Comparison of ENCODE assay signal across 8 cellular contexts in genomic region chr9:108813951-108814601, GRCh38. TPM values are rescaled to one million over a fixed set of nuclear protein-coding genes. Genes with fewer than 3 reads are reported as not detected.
DNase-seq lines count a peak whose midpoint lies in the region; ATAC-seq, FAIRE-seq and TF ChIP-seq lines count a peak whose summit lies in the region.

No MANE protein-coding gene starts in this region.

- in situ Hi-C loops in K562 (cut with MboI): no loop called here

- DNase-seq in DND-41 (no peak), NCI-H1092 treated with DMSO at 0.1 percent for 48 hours (lab: John Stamatoyannopoulos, UW) (peak; percentile 22), K562 (ENCODE audit: extremely low read depth in 1 of 4, low spot score in 3 of 4) (no peak), ovary (no peak), hepatic stellate cell (ENCODE audit: low spot score) (no peak)

- TF ChIP-seq CTCF in DND-41 (IDR thresholded peaks at IDR 0.05; ENCODE audit: borderline replicate concordance, extremely low read depth, low read length, poor library complexity, severe bottlenecking): peak; percentile 21
- TF ChIP-seq CTCF in K562 (IDR thresholded peaks at IDR 0.05 in 2 of 3, conservative IDR thresholded peaks at IDR 0.05 in 1 of 3; ENCODE audit: insufficient read depth in 2 of 3, low read depth in 1 of 3, low read length in 3 of 3): peak in 1 of 3 experiments; percentile 11; a peak in 1 of 6 replicates
- TF ChIP-seq CTCF in liver (IDR thresholded peaks at IDR 0.05; ENCODE audit: low read depth, low read length, missing input control): no peak
- no peak for TF ChIP-seq CTCF in ovary (IDR thresholded peaks at IDR 0.05)

- no peak for FAIRE-seq in K562 (lab: Jason Lieb, UNC)

- CTCF ChIA-PET in K562 (lab: Yijun Ruan, JAX; ENCODE audit: low intra/inter-chr PET ratio): no interaction called here

- H3K36me3 ChIP-seq in DND-41 (ENCODE audit: insufficient read depth, low read length) (no peaks in the 10 kb centered on the region), K562 (ENCODE audit: control insufficient read depth, insufficient read depth, low read length) (no peaks in the 10 kb centered on the region), liver (ENCODE audit: control insufficient read depth in 4 of 4, insufficient read depth in 3 of 4, low read depth in 1 of 4, low read length in 3 of 4) (no peaks in the 10 kb centered on the region), ovary (no peaks in the 10 kb centered on the region)

- ATAC-seq in DND-41 (ENCODE audit: insufficient read depth, low read depth) (no peak), K562 (no peak), HG02852 (IDR thresholded peaks at IDR 0.05; ENCODE audit: unreplicated experiment) (no peak), HG02870 (IDR thresholded peaks at IDR 0.05; ENCODE audit: unreplicated experiment) (no peak)

- H3K4me2 ChIP-seq in DND-41 (ENCODE audit: insufficient read depth, low read length) (no peak overlapping the region), K562 (ENCODE audit: insufficient read depth, low read length) (no peak overlapping the region)

- TF ChIP-seq POLR2A in K562 (conservative IDR thresholded peaks at IDR 0.05) (no peak), ovary (IDR thresholded peaks at IDR 0.05) (no peak)

- H4K20me1 ChIP-seq in DND-41 (ENCODE audit: insufficient read depth, low read length): no peaks in the 10 kb centered on the region
- no peaks in the 10 kb centered on the region for H4K20me1 ChIP-seq in K562 (replicated peaks; ENCODE audit: control insufficient read depth, insufficient read depth, low read length)

- no peaks in the 10 kb centered on the region for H3K79me2 ChIP-seq in DND-41 (ENCODE audit: insufficient read depth, low read length)
- no peaks in the 10 kb centered on the region for H3K79me2 ChIP-seq in K562 (ENCODE audit: control insufficient read depth, insufficient read depth, low read length)

- no peak overlapping the region for H3K9ac ChIP-seq in DND-41 (ENCODE audit: low read depth, low read length)
- no peak overlapping the region for H3K9ac ChIP-seq in K562 (ENCODE audit: insufficient read depth in 1 of 2, low read depth in 2 of 2, low read length in 2 of 2)
- no peak overlapping the region for H3K9ac ChIP-seq in liver (ENCODE audit: low read depth in 1 of 2, low read length in 2 of 2)

- BruUV-seq in K562 (replicated peaks; lab: Mats Ljungman, UMichigan): no TSS peak

- H3K27ac ChIP-seq in DND-41 (ENCODE audit: low read length): no peak overlapping the region
- no peak overlapping the region for H3K27ac ChIP-seq in K562 (ENCODE audit: extremely low read depth, low read depth, low read length)
- no peak overlapping the region for H3K27ac ChIP-seq in liver (ENCODE audit: low read depth in 1 of 2, low read length in 2 of 2)
- no peak overlapping the region for H3K27ac ChIP-seq in ovary

- H3K4me3 ChIP-seq in DND-41 (ENCODE audit: low read depth in 1 of 2, low read length in 2 of 2) (no peak overlapping the region), K562 (no peak overlapping the region), liver (ENCODE audit: low read depth in 1 of 3, low read length in 3 of 3) (no peak overlapping the region), ovary (no peak overlapping the region)

- H3K9me3 ChIP-seq in DND-41 (ENCODE audit: insufficient read depth, low read length, severe bottlenecking): no peaks in the 10 kb centered on the region
- H3K9me3 ChIP-seq in K562 (replicated peaks; ENCODE audit: control insufficient read depth, insufficient read depth, low read depth, low read length): no peaks in the 10 kb centered on the region
- no peaks in the 10 kb centered on the region for H3K9me3 ChIP-seq in liver (ENCODE audit: control insufficient read depth in 4 of 4, low read length in 3 of 4)
- no peaks in the 10 kb centered on the region for H3K9me3 ChIP-seq in ovary

- POLR2A ChIA-PET in K562 (lab: Yijun Ruan, JAX): no interaction called here

- H3K4me1 ChIP-seq in DND-41 (ENCODE audit: insufficient read depth, low read length) (no peaks in the 10 kb centered on the region), K562 (replicated peaks in 1 of 2; ENCODE audit: control insufficient read depth in 2 of 2, insufficient read depth in 2 of 2, low read length in 2 of 2) (no peaks in the 10 kb centered on the region; a peak in 1 of 5 replicates), liver (ENCODE audit: control insufficient read depth in 4 of 4, insufficient read depth in 4 of 4, low read length in 3 of 4) (no peaks in the 10 kb centered on the region), ovary (ENCODE audit: insufficient read depth) (no peaks in the 10 kb centered on the region)

- 0% methylated on average over 2 of the region's 2 CpGs for WGBS in K562 (ENCODE audit: insufficient coverage, low coverage, missing lambda C conversion rate)
- WGBS in liver: 84% methylated on average over 2 of the region's 2 CpGs
- WGBS in ovary, 3 donors: 79 to 95% (median 93%) methylated on average over 2 of the region's 2 CpGs

- TF ChIP-seq EP300 in K562 (IDR thresholded peaks at IDR 0.05; ENCODE audit: low read length) (no peak), ovary (IDR thresholded peaks at IDR 0.05) (no peak)

- intact Hi-C loops in K562 (cut with micrococcal nuclease) (no loop called here), ovary (cut with DNase I) (no loop called here)

- TF ChIP-seq RAD21 in K562 (CRISPR knock-in tag; conservative IDR thresholded peaks at IDR 0.05 in 1 of 2, IDR thresholded peaks at IDR 0.05 in 1 of 2) (0 out of 4 replicates have a peak, but pooled peaks have one; percentile 13 to 16), liver (IDR thresholded peaks at IDR 0.05) (peak; percentile 14 to 21)

- H2AFZ ChIP-seq in DND-41 (ENCODE audit: low read depth, low read length) (no peak overlapping the region), K562 (ENCODE audit: low read depth, low read length) (no peak overlapping the region)

- H3K27me3 ChIP-seq in DND-41 (ENCODE audit: insufficient read depth, low read length, poor library complexity) (no peaks in the 10 kb centered on the region), K562 (ENCODE audit: control insufficient read depth in 2 of 2, insufficient read depth in 2 of 2, low read length in 2 of 2) (peaks cover 10 to 18% of the 10 kb centered on the region in 2 experiments; a peak in 4 of 5 replicates), liver (ENCODE audit: control insufficient read depth in 4 of 4, insufficient read depth in 4 of 4, low read length in 3 of 4) (no peaks in the 10 kb centered on the region), ovary (no peaks in the 10 kb centered on the region)

- H3K9me1 ChIP-seq in K562 (ENCODE audit: control insufficient read depth, insufficient read depth, low read length): no peaks in the 10 kb centered on the region

TF ChIP-seq in K562, 482 proteins besides CTCF, POLR2A, EP300 and RAD21 (continues in another document):
- TF ChIP-seq MYNN (IDR thresholded peaks at IDR 0.05): no peak
- no peak for TF ChIP-seq MYNN (CRISPR knock-in tag; IDR thresholded peaks at IDR 0.05)
- TF ChIP-seq ZNF561 (CRISPR knock-in tag; conservative IDR thresholded peaks at IDR 0.05): no peak

TF ChIP-seq in liver, 16 proteins besides CTCF, POLR2A, EP300 and RAD21 (continues in another document):
- TF ChIP-seq FOXA1 (IDR thresholded peaks at IDR 0.05) (no peak), GABPA (IDR thresholded peaks at IDR 0.05 in 1 of 2, conservative IDR thresholded peaks at IDR 0.05 in 1 of 2) (no peak), RXRA (IDR thresholded peaks at IDR 0.05) (no peak)

RNA-seq across cellular contexts. Expression of gene ACTL7B, which starts 41.7 kb away (rescaled TPM):
- total RNA-seq in K562 (2011; cell fraction: chromatin; rRNA removed; ENCODE audit: low replicate concordance): not detected in 2 replicates
- 0.13 TPM in 1 of 2 replicates, not detected in the other for total RNA-seq in K562 (2011; cell fraction: nucleolus; rRNA removed)
- total RNA-seq in K562 (2011; cell fraction: nucleoplasm; rRNA removed): 0.31 TPM in 1 of 2 replicates, not detected in the other
- total RNA-seq in K562 (2014; rRNA removed) (not detected in 2 replicates), K562 (2014; rRNA removed; fragmentation: Illumina TruSeq; extraction: Trizol) (not detected in 2 replicates), K562 (2015; rRNA removed; fragmentation: Illumina TruSeq; extraction: Trizol) (not detected in 2 replicates), K562 (2021) (not detected in 2 replicates), liver (under 1 TPM in 1 of 2 donors, not detected in 1; 0.09 TPM), ovary (under 1 TPM in 1 of 7 donors, not detected in 6; 0.15 TPM)
- polyA plus RNA-seq in K562 (2011; rRNA removed) (not detected in 2 replicates), K562 (2014; fragmentation: Illumina TruSeq; extraction: Trizol) (not detected in 2 replicates), K562 (2014; fragmentation: Nextera tagmentation; extraction: Ambion mirVana) (not detected), K562 (2014; rRNA removed) (0.04 TPM in 1 of 2 replicates, not detected in the other), liver (not detected), ovary (under 1 TPM; 0.10 to 0.17 TPM)
- not detected in 2 replicates for polyA plus RNA-seq in K562 (2011; cell fraction: cytosol; rRNA removed)
- polyA plus RNA-seq in K562 (2011; cell fraction: nucleus; rRNA removed): 0.04 TPM in 2 replicates
- not detected in 2 replicates for polyA plus RNA-seq in K562 (2012)
- not detected in 2 replicates for polyA minus RNA-seq in K562 (2011; rRNA and poly(A)+ RNA removed)
- polyA minus RNA-seq in K562 (2011; cell fraction: cytosol; rRNA and poly(A)+ RNA removed): not detected in 2 replicates
- polyA minus RNA-seq in K562 (2011; cell fraction: nucleus; rRNA and poly(A)+ RNA removed): not detected in 2 replicates

RNA-seq across cellular contexts. Expression of gene ACTL7A, which starts 48.0 kb away (rescaled TPM):
- total RNA-seq in K562 (2011; cell fraction: chromatin; rRNA removed; ENCODE audit: low replicate concordance): not detected in 2 replicates
- not detected in 2 replicates for total RNA-seq in K562 (2011; cell fraction: nucleolus; rRNA removed)
- total RNA-seq in K562 (2011; cell fraction: nucleoplasm; rRNA removed): not detected in 2 replicates
- total RNA-seq in K562 (2014; rRNA removed) (not detected in 2 replicates), K562 (2014; rRNA removed; fragmentation: Illumina TruSeq; extraction: Trizol) (not detected in 2 replicates), K562 (2015; rRNA removed; fragmentation: Illumina TruSeq; extraction: Trizol) (not detected in 2 replicates), K562 (2021) (not detected in 2 replicates), liver (not detected), ovary (not detected)
- polyA plus RNA-seq in K562 (2011; rRNA removed) (not detected in 2 replicates), K562 (2014; fragmentation: Illumina TruSeq; extraction: Trizol) (not detected in 2 replicates), K562 (2014; fragmentation: Nextera tagmentation; extraction: Ambion mirVana) (not detected), K562 (2014; rRNA removed) (not detected in 2 replicates), liver (under 1 TPM in 1 of 2 donors, not detected in 1; 0.10 TPM), ovary (not detected)
- not detected in 2 replicates for polyA plus RNA-seq in K562 (2011; cell fraction: cytosol; rRNA removed)
- not detected in 2 replicates for polyA plus RNA-seq in K562 (2011; cell fraction: nucleus; rRNA removed)
- polyA plus RNA-seq in K562 (2012): not detected in 2 replicates
- polyA minus RNA-seq in K562 (2011; rRNA and poly(A)+ RNA removed): not detected in 2 replicates
- not detected in 2 replicates for polyA minus RNA-seq in K562 (2011; cell fraction: cytosol; rRNA and poly(A)+ RNA removed)
- not detected in 2 replicates for polyA minus RNA-seq in K562 (2011; cell fraction: nucleus; rRNA and poly(A)+ RNA removed)
